8 cellular contexts compared by ENCODE assay signal in the genomic region with DNA sequence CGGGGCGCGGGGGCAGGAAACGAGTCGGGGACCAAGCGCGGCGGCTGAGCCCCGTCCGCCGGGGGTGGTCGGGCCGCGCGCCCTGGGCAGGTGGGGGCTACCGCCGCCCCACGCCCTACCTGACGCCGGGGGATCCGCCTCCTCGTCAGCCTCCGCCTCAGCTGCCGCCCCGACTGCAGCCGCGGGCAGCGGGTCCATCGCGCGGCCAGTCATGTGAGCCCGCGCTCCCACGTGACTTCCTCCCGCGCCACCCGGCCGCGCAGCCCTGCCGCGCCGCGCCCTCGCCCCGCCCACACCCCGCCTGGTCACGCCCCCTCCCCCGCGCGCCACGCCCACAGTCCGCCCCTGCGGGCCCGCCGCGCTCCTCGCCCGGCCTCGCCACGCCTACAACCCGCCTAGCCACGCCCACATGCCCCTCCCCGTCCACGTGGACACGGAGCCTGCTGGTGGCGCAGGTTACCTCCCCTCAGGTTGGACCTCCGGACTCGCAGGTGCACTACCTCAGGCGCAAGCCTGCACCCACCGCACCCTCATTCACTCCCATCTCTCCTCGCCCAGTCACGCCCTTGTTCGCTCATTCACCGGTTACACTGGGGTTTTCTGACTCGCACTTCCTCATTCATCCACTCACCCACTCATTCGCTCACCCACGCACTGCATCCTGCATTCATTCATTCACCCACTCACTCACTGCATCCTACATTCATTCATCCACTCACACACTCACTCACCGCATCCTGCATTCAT. TPM values are rescaled to one million over a fixed set of nuclear protein-coding genes. Genes with fewer than 3 reads are reported as not detected.
DNase-seq lines count a peak whose midpoint lies in the region; ATAC-seq and TF ChIP-seq lines count a peak whose summit lies in the region.

A gene with protein sequence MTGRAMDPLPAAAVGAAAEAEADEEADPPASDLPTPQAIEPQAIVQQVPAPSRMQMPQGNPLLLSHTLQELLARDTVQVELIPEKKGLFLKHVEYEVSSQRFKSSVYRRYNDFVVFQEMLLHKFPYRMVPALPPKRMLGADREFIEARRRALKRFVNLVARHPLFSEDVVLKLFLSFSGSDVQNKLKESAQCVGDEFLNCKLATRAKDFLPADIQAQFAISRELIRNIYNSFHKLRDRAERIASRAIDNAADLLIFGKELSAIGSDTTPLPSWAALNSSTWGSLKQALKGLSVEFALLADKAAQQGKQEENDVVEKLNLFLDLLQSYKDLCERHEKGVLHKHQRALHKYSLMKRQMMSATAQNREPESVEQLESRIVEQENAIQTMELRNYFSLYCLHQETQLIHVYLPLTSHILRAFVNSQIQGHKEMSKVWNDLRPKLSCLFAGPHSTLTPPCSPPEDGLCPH (minus strand): TSS at position 233 of the 747 bp plus-strand sequence. CDS start 20 bp downstream, at position 213.

- no peak within 1 kb of the TSS for H2AFZ ChIP-seq in OCI-LY1 (ENCODE audit: low read length)

- H3K27me3 ChIP-seq in HUES64 (ENCODE audit: insufficient read depth, low read length): no peaks in the 10 kb centered on the region
- peaks cover 5% of the 10 kb centered on the region; the same call in 1 of the 2 replicates for H3K27me3 ChIP-seq in OCI-LY1 (ENCODE audit: insufficient read depth, low read length)
- H3K27me3 ChIP-seq in mononuclear cell (ENCODE audit: insufficient read depth, low read length): no peaks in the 10 kb centered on the region

- no peaks in the 10 kb centered on the region for H3K79me2 ChIP-seq in OCI-LY1 (ENCODE audit: insufficient read depth, low read length)

- H3K36me3 ChIP-seq in HUES64 (ENCODE audit: insufficient read depth, low read length) (no peaks in the 10 kb centered on the region), OCI-LY1 (ENCODE audit: insufficient read depth, low read length) (no peaks in the 10 kb centered on the region; the same call in 1 of the 2 replicates)

- no peak within 1 kb of the TSS; the same call in 1 of the 2 replicates for H3K27ac ChIP-seq in HUES64 (ENCODE audit: low read depth, low read length)
- H3K27ac ChIP-seq in OCI-LY1 (ENCODE audit: low read depth, low read length, poor library complexity, severe bottlenecking): no peak within 1 kb of the TSS

- no peaks in the 10 kb centered on the region for H3F3A ChIP-seq in OCI-LY1 (ENCODE audit: insufficient read depth, low read length)

- H3K4me3 ChIP-seq in HUES64 (ENCODE audit: low read length): peak within 1 kb of the TSS; percentile 92
- H3K4me3 ChIP-seq in OCI-LY1 (ENCODE audit: low read depth, low read length, poor library complexity, severe bottlenecking): peak within 1 kb of the TSS; percentile 90
- peak within 1 kb of the TSS; percentile 51 for H3K4me3 ChIP-seq in epithelial cell of esophagus (ENCODE audit: low read length)
- H3K4me3 ChIP-seq in mononuclear cell (ENCODE audit: low read length): peak within 1 kb of the TSS; percentile 52

- H3K4me2 ChIP-seq in OCI-LY1 (ENCODE audit: low read length): peak within 1 kb of the TSS; percentile 96

- DNase-seq in D341Med (ENCODE audit: low spot score): peak; percentile 100
- DNase-seq in activated T-cell treated with anti-CD3 and anti-CD28 coated beads for 1 hour (ENCODE audit: low read depth): peak; percentile 98
- peak; percentile 92 for DNase-seq in epithelial cell of esophagus (ENCODE audit: low read depth)
- DNase-seq in stimulated activated CD8-positive, alpha-beta memory T cell treated with anti-CD3 and anti-CD28 coated beads, Interleukin-2, amount 100 ng/mL, for 48 hours (ENCODE audit: low read depth in 2 of 2): peak; percentile 94 to 97

- H3K9ac ChIP-seq in HUES64 (ENCODE audit: low read depth, low read length) (peak within 1 kb of the TSS; percentile 81), OCI-LY1 (ENCODE audit: low read length) (peak within 1 kb of the TSS; percentile 88)

- WGBS in HUES64: 3% methylated on average over 78 of the region's 78 CpGs

- no peaks in the 10 kb centered on the region for H4K20me1 ChIP-seq in OCI-LY1 (ENCODE audit: insufficient read depth, low read length)

- H3K4me1 ChIP-seq in HUES64 (ENCODE audit: insufficient read depth, low read length) (peaks cover 8% of the 10 kb centered on the region), OCI-LY1 (ENCODE audit: insufficient read depth, low read length, severe bottlenecking) (peaks cover 23% of the 10 kb centered on the region), mononuclear cell (ENCODE audit: insufficient read depth, low read length) (peaks cover 26% of the 10 kb centered on the region)

- no peak for TF ChIP-seq CTCF in OCI-LY1 (IDR thresholded peaks at IDR 0.05; ENCODE audit: low read length)
- TF ChIP-seq CTCF in epithelial cell of esophagus (IDR thresholded peaks at IDR 0.05; ENCODE audit: insufficient read depth, low read depth, low read length, missing control alignments): no peak

- H3K9me3 ChIP-seq in HUES64 (ENCODE audit: insufficient read depth, low read depth, low read length): no peaks in the 10 kb centered on the region
- no peaks in the 10 kb centered on the region for H3K9me3 ChIP-seq in OCI-LY1 (ENCODE audit: low read length)
- H3K9me3 ChIP-seq in mononuclear cell (ENCODE audit: low read depth, low read length): no peaks in the 10 kb centered on the region

- H3K9me2 ChIP-seq in OCI-LY1 (ENCODE audit: low read depth, low read length): no peaks in the 10 kb centered on the region

- peak; percentile 75 for ATAC-seq in GM21515 (IDR thresholded peaks at IDR 0.05; ENCODE audit: unreplicated experiment)

RNA-seq across cellular contexts. Expression of the gene that starts here (rescaled TPM):
- polyA plus RNA-seq in HUES64 (2013, experiment 1 of 2): 29.7 TPM
- polyA plus RNA-seq in HUES64 (2013, experiment 2 of 2): 31.8 TPM
- total RNA-seq in mononuclear cell: 9.7 TPM
